In genomic region chr20:2558581-2559301, GRCh38 we compare ENCODE assay signal across 1 cellular context.
TF ChIP-seq lines count a peak whose summit lies in the region.

No MANE protein-coding gene starts in this region.

TF ChIP-seq in HepG2, 621 proteins besides CTCF, POLR2A, EP300 and RAD21 (continued from another document):
- TF ChIP-seq FUBP1 (CRISPR knock-in tag; IDR thresholded peaks at IDR 0.05; ENCODE audit: borderline replicate concordance): no peak
- TF ChIP-seq MXD1 (CRISPR knock-in tag; IDR thresholded peaks at IDR 0.05): 0 out of 2 replicates have a peak, but pooled peaks have one; percentile 49
- no peak for TF ChIP-seq THAP9 (CRISPR knock-in tag; IDR thresholded peaks at IDR 0.05; ENCODE audit: borderline replicate concordance)
- no peak for TF ChIP-seq JARID2 (CRISPR knock-in tag; IDR thresholded peaks at IDR 0.05; ENCODE audit: insufficient replicate concordance)
- TF ChIP-seq ONECUT2 (CRISPR knock-in tag; IDR thresholded peaks at IDR 0.05): no peak
- no peak for TF ChIP-seq ZFP62 (CRISPR knock-in tag; IDR thresholded peaks at IDR 0.05)
- no peak for TF ChIP-seq ZNF7 (CRISPR knock-in tag; IDR thresholded peaks at IDR 0.05)
- no peak for TF ChIP-seq MTF2 (CRISPR knock-in tag; IDR thresholded peaks at IDR 0.05; ENCODE audit: borderline replicate concordance)
- TF ChIP-seq ZNF768 (CRISPR knock-in tag; IDR thresholded peaks at IDR 0.05): peak; percentile 34; the same call in 1 of the 2 replicates
- TF ChIP-seq U2AF1 (optimal IDR thresholded peaks at IDR 0.05; ENCODE audit: low read depth, low read length): no peak
- TF ChIP-seq HDAC1 (CRISPR knock-in tag; IDR thresholded peaks at IDR 0.05): no peak
TF ChIP-seq in HepG2: peak in this region for 2.
